Comparison of ENCODE assay signal across 13 cellular contexts in genomic region chr9:114613087-114613486, GRCh38. TPM values are rescaled to one million over a fixed set of nuclear protein-coding genes. Genes with fewer than 3 reads are reported as not detected.
A peak's percentile ranks its signal among the peaks of the same experiment; 100 is the strongest.
DNase-seq lines count a peak whose midpoint lies in the region; ATAC-seq and TF ChIP-seq lines count a peak whose summit lies in the region.
"Had no signal": no experiment of that assay in that cellular context is flagged by ENCODE, and none has a peak within 500 bp of the region (broad histone marks: within the 10 kb centered on the region; RNA-seq: fewer than 3 reads in every experiment).

No MANE protein-coding gene starts in this region.

- WGBS in H9 (ENCODE audit: extremely low coverage, insufficient read length, low lambda C conversion rate) = no CpG with 5 or more reads among the region's 7 CpGs

- H3K27me3 ChIP-seq in H9 (ENCODE audit: insufficient read depth, low read length) = no peaks in the 10 kb centered on the region
- no peaks in the 10 kb centered on the region for H3K27me3 ChIP-seq in Peyer's patch

- H3K9ac ChIP-seq in H9 (ENCODE audit: extremely low read depth, insufficient read length, low read length) = no peak overlapping the region

- no peak overlapping the region for H2BK12ac ChIP-seq in H9 (ENCODE audit: insufficient read length, low read depth, low read length)

- no peak overlapping the region for H3K18ac ChIP-seq in H9 (ENCODE audit: insufficient read length, low read depth, low read length)

- no peaks in the 10 kb centered on the region for H3K9me3 ChIP-seq in H9 (ENCODE audit: control insufficient read depth, low read depth, low read length)
- no peaks in the 10 kb centered on the region for H3K9me3 ChIP-seq in Peyer's patch

- no peak overlapping the region for H2BK20ac ChIP-seq in H9 (ENCODE audit: low read depth, low read length, poor library complexity, severe bottlenecking)

- no peak overlapping the region for H2BK5ac ChIP-seq in H9 (ENCODE audit: insufficient read length, low read length)

- H3K79me2 ChIP-seq in H9 (ENCODE audit: insufficient read depth, low read length) = no peaks in the 10 kb centered on the region

- H3K36me3 ChIP-seq in Peyer's patch = no peaks in the 10 kb centered on the region

- H3T11ph ChIP-seq in H9 (ENCODE audit: low read length) = no peak overlapping the region

- no peaks in the 10 kb centered on the region for H3K79me1 ChIP-seq in H9 (ENCODE audit: insufficient read depth, low read depth, low read length, poor library complexity, severe bottlenecking)

- H3K4ac ChIP-seq in H9 (ENCODE audit: low read depth, low read length) = no peak overlapping the region

- H3K27ac ChIP-seq in H9 (ENCODE audit: insufficient read length, low read depth, low read length) = no peak overlapping the region
- H3K27ac ChIP-seq in Peyer's patch = peak overlapping the region in 3 of 4 donors; percentile 4 to 94 (median 89)

- H3K4me1 Mint-ChIP-seq in H9 = peaks cover 24 to 26% of the 10 kb centered on the region in 2 experiments
- peaks cover 72% of the 10 kb centered on the region for H3K4me1 Mint-ChIP-seq in stimulated activated memory B cell treated with anti-CD40 and anti-IgM and Interleukin-4, amounts not matched to agents 10 μg/mL and 1 μg/mL and 100 μg/mL, for 72 hours

- H3K23me2 ChIP-seq in H9 (ENCODE audit: insufficient read length, low read depth, low read length, poor library complexity, severe bottlenecking) = peaks cover 10% of the 10 kb centered on the region

- H4K20me1 ChIP-seq in H9 (ENCODE audit: control insufficient read depth, insufficient read depth, insufficient read length) = no peaks in the 10 kb centered on the region

- no peak overlapping the region for H4K8ac ChIP-seq in H9 (replicated peaks; ENCODE audit: insufficient read length, low read depth, low read length)

- DNase-seq in H9 (no peak), Peyer's patch (no peak), OCI-M1 (lab: John Stamatoyannopoulos, UW) (no peak), SKM-1 (lab: John Stamatoyannopoulos, UW; ENCODE audit: unreplicated experiment) (no peak)
- DNase-seq: MV-4-11; NK-92 treated with Interleukin-12 subunit alpha and Interleukin-12 subunit beta, amount 100 ng/mL, for 24 hours; WERI-Rb-1 had no signal

- H3K9me3 Mint-ChIP-seq in H9 = peaks cover 0 to 4% of the 10 kb centered on the region in 2 experiments; a peak in 1 of 5 replicates
- H3K9me3 Mint-ChIP-seq in stimulated activated memory B cell treated with anti-CD40 and anti-IgM and Interleukin-4, amounts not matched to agents 10 μg/mL and 1 μg/mL and 100 μg/mL, for 72 hours = peaks cover 3% of the 10 kb centered on the region

- peaks cover 17% of the 10 kb centered on the region for H3K27me3 Mint-ChIP-seq in H9 (ENCODE audit: low read depth)
- no peaks in the 10 kb centered on the region for H3K27me3 Mint-ChIP-seq in stimulated activated memory B cell treated with anti-CD40 and anti-IgM and Interleukin-4, amounts not matched to agents 10 μg/mL and 1 μg/mL and 100 μg/mL, for 72 hours

- H2AFZ ChIP-seq in H9 (ENCODE audit: low read length) = no peak overlapping the region

- 0 out of 7 replicates have a peak overlapping the region, but pooled peaks of 1 of the 3 experiments have one; percentile 0 for H3K27ac Mint-ChIP-seq in H9
- peak overlapping the region; percentile 94 for H3K27ac Mint-ChIP-seq in stimulated activated memory B cell treated with anti-CD40 and anti-IgM and Interleukin-4, amounts not matched to agents 10 μg/mL and 1 μg/mL and 100 μg/mL, for 72 hours

- no peak overlapping the region for H3K23ac ChIP-seq in H9 (ENCODE audit: insufficient read length, low read depth, low read length)

- no peak overlapping the region for H2AK5ac ChIP-seq in H9 (ENCODE audit: insufficient read length, low read length)

- peak overlapping the region in 1 of 2 experiments; percentile 81; a peak in 2 of 5 replicates for H3K4me3 Mint-ChIP-seq in H9
- peak overlapping the region; percentile 80 for H3K4me3 Mint-ChIP-seq in stimulated activated memory B cell treated with anti-CD40 and anti-IgM and Interleukin-4, amounts not matched to agents 10 μg/mL and 1 μg/mL and 100 μg/mL, for 72 hours

- no peak overlapping the region for H3K56ac ChIP-seq in H9 (ENCODE audit: insufficient read length, low read depth, low read length)

- H4K91ac ChIP-seq in H9 (ENCODE audit: insufficient read length, low read depth, low read length) = no peak overlapping the region

- H4K5ac ChIP-seq in H9 (ENCODE audit: insufficient read length, low read depth, low read length) = no peak overlapping the region

- TF ChIP-seq CTCF in H9 (conservative IDR thresholded peaks at IDR 0.05) (no peak), Peyer's patch (IDR thresholded peaks at IDR 0.05) (no peak)

- H3K36me3 Mint-ChIP-seq in H9 (ENCODE audit: insufficient read depth in 1 of 3, low read depth in 3 of 3) = peaks cover under 1 to 10% (median 9%) of the 10 kb centered on the region in 3 experiments
- peaks cover 12% of the 10 kb centered on the region for H3K36me3 Mint-ChIP-seq in stimulated activated memory B cell treated with anti-CD40 and anti-IgM and Interleukin-4, amounts not matched to agents 10 μg/mL and 1 μg/mL and 100 μg/mL, for 72 hours

- peak overlapping the region; percentile 75 for H3K4me2 ChIP-seq in H9 (ENCODE audit: insufficient read depth, insufficient read length, low read length)

- peak overlapping the region in 1 of 4 donors; percentile 78 for H3K4me3 ChIP-seq in Peyer's patch

- ATAC-seq in esophagus mucosa (peak; percentile 21), GM21423 (IDR thresholded peaks at IDR 0.05; ENCODE audit: unreplicated experiment) (no peak)
- ATAC-seq in stimulated activated memory B cell treated with anti-CD40 and anti-IgM and Interleukin-4, amounts not matched to agents 10 μg/mL and 1 μg/mL and 100 μg/mL, for 72 hours = no peak
- ATAC-seq: left lobe of liver had no signal

- H2BK15ac ChIP-seq in H9 (ENCODE audit: low read depth, low read length) = no peak overlapping the region

- H2BK120ac ChIP-seq in H9 (ENCODE audit: low read depth, low read length, poor library complexity, severe bottlenecking) = no peak overlapping the region

- TF ChIP-seq POLR2A in Peyer's patch (IDR thresholded peaks at IDR 0.05) = no peak

- H3K4me1 ChIP-seq in H9 (ENCODE audit: insufficient read depth, low read length) (peaks cover 7% of the 10 kb centered on the region; the same call in 1 of the 2 replicates), Peyer's patch (peaks cover 0 to 24% (median 13%) of the 10 kb centered on the region in 4 donors)

- no peak overlapping the region; the same call in 1 of the 2 replicates for H3K14ac ChIP-seq in H9 (ENCODE audit: insufficient read depth, low read length)

RNA-seq across cellular contexts. Expression of gene TMEM268, which starts 2.0 kb away (rescaled TPM):
- total RNA-seq in H9 (2021) (9.8 TPM in 2 replicates), Peyer's patch (10 to 100 TPM in 2 of 4 donors, 1 to 10 TPM in 2; 3.5 to 24.8 (median 8.9) TPM), esophagus mucosa (4.5 TPM)

RNA-seq across cellular contexts. Expression of gene ATP6V1G1, which starts 25.5 kb away (rescaled TPM):
- total RNA-seq in H9 (2021) (119 and 120 TPM in 2 replicates), Peyer's patch (100 to 1,000 TPM in 3 of 4 donors, 10 to 100 TPM in 1; 84.3 to 166 (median 107) TPM), esophagus mucosa (92.4 TPM)

RNA-seq across cellular contexts. Expression of gene TEX53, which starts 44.5 kb away (rescaled TPM):
- not detected in 2 replicates for total RNA-seq in H9 (2021)
- total RNA-seq in Peyer's patch = not detected
- not detected for total RNA-seq in esophagus mucosa
- total RNA-seq: astrocyte, left lobe of liver, subcutaneous adipose tissue had no signal
